Comparison of ENCODE assay signal across 1 cellular context in the genomic region with DNA sequence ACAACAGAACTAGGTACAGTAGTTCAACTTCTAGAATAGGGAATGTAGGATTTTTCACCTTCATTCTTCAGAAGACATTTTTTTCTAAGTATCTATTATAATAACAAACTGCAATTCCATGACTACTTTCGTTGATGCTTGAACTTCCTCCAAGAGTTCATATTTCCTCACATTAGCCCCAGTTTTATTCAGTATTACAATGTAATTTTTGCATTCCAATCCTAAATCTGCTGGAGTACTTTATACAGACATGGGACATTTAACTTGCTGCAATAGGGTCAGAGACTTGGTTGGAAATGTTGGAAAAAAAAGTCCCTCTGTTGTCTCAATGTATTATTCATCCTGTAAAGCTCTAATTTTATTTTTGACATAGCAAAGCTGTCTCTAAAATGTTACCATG.
TF ChIP-seq lines count a peak whose summit lies in the region.

No MANE protein-coding gene starts in this region.

TF ChIP-seq in GM23338, 12 proteins besides CTCF, POLR2A, EP300 and RAD21 (continued from another document):
- TF ChIP-seq EZH2phosphoT487 (IDR thresholded peaks at IDR 0.05; ENCODE audit: unreplicated experiment) = no peak
- no peak for TF ChIP-seq NANOG (IDR thresholded peaks at IDR 0.05; ENCODE audit: borderline replicate concordance)
